In genomic region chr9:136245194-136246150, GRCh38 we compare ENCODE assay signal across 8 cellular contexts. TPM values are rescaled to one million over a fixed set of nuclear protein-coding genes. Genes with fewer than 3 reads are reported as not detected.
DNase-seq lines count a peak whose midpoint lies in the region; ATAC-seq and TF ChIP-seq lines count a peak whose summit lies in the region.

Gene QSOX2 (minus strand): TSS chr9:136245812. CDS start chr9:136245803, 9 bp downstream.

- H3K36me3 ChIP-seq in GM23338 (ENCODE audit: insufficient read depth) (no peaks in the 10 kb centered on the region), parathyroid adenoma (ENCODE audit: control insufficient read depth, insufficient read depth, low read length) (no peaks in the 10 kb centered on the region), thyroid gland (no peaks in the 10 kb centered on the region)

- H2AFZ ChIP-seq in GM23338 (peak within 1 kb of the TSS; percentile 49; the same call in 1 of the 2 replicates), parathyroid adenoma (peak within 1 kb of the TSS; percentile 46)

- peak; percentile 40 to 47 for TF ChIP-seq POLR2A in thyroid gland (IDR thresholded peaks at IDR 0.05)

- H3K27me3 ChIP-seq in GM23338 (ENCODE audit: insufficient read depth) (0 out of 2 replicates have a peak, but pooled peaks cover 8% of the 10 kb centered on the region), parathyroid adenoma (ENCODE audit: control insufficient read depth, insufficient read depth, low read length) (no peaks in the 10 kb centered on the region), thyroid gland (no peaks in the 10 kb centered on the region)

- POLR2A ChIA-PET in activated naive CD8-positive, alpha-beta T cell treated with anti-CD3 and anti-CD28 coated beads, Interleukin-2, amount 10 ng/mL, durations not matched to agents 7 days and 5 days (lab: Charles Lee): interaction anchor here (0.7 kb wide), 1 partner anchor 23 kb away, joined by 3 read pairs; no protein-coding TSS in a partner anchor

- H3K4me3 ChIP-seq in GM23338 (peak within 1 kb of the TSS; percentile 84), parathyroid adenoma (ENCODE audit: low read depth, low read length) (peak within 1 kb of the TSS; percentile 57), thyroid gland (replicated peaks in 1 of 3) (peak within 1 kb of the TSS; percentile 9 to 66 (median 49))

- 0 out of 2 replicates have a peak, but pooled peaks cover 5% of the 10 kb centered on the region for H3F3A ChIP-seq in GM23338 (replicated peaks; ENCODE audit: low read depth)

- H3K27me3 Mint-ChIP-seq in GM23338 (ENCODE audit: insufficient read depth, low read depth, poor library complexity): peaks cover 27% of the 10 kb centered on the region
- peaks cover 3% of the 10 kb centered on the region for H3K27me3 Mint-ChIP-seq in activated naive CD8-positive, alpha-beta T cell treated with anti-CD3 and anti-CD28 coated beads, Interleukin-2, amount 10 ng/mL, durations not matched to agents 7 days and 5 days

- DNase-seq in DMS 273 treated with DMSO at 0.1 percent for 48 hours (lab: John Stamatoyannopoulos, UW): peak; percentile 12
- peak; percentile 85 for DNase-seq in GM23338 (ENCODE audit: low spot score)
- DNase-seq in MV-4-11 (lab: John Stamatoyannopoulos, UW): peak; percentile 43
- peak; percentile 79 for DNase-seq in T follicular helper cell (ENCODE audit: low read depth)
- peak; percentile 91 for DNase-seq in activated naive CD8-positive, alpha-beta T cell treated with anti-CD3 and anti-CD28 coated beads, Interleukin-2, amount 10 ng/mL, durations not matched to agents 7 days and 5 days
- peak; percentile 90 for DNase-seq in Right ventricle myocardium superior
- DNase-seq in thyroid gland: peak; percentile 73 to 79

- peaks cover 21% of the 10 kb centered on the region for H3K4me1 ChIP-seq in GM23338 (ENCODE audit: insufficient read depth)
- peaks cover 12% of the 10 kb centered on the region for H3K4me1 ChIP-seq in parathyroid adenoma
- peaks cover 28 to 47% of the 10 kb centered on the region in 2 donors for H3K4me1 ChIP-seq in thyroid gland

- intact Hi-C loops in Right ventricle myocardium superior (cut with DNase I) (no loop called here), thyroid gland (cut with DNase I) (loop anchor here (10.0 kb wide), 1 partner anchor 281 kb away; the partner anchor contains the start of gene UBAC1)

- 0 to 5% methylated on average over 7 to 8 of the region's 113 CpGs for WGBS in thyroid gland, 2 donors

- TF ChIP-seq CTCF in GM23338 (conservative IDR thresholded peaks at IDR 0.05; ENCODE audit: low read depth in 2 of 2) (no peak), parathyroid adenoma (IDR thresholded peaks at IDR 0.05) (no peak), thyroid gland (IDR thresholded peaks at IDR 0.05) (no peak)

- peaks cover 44% of the 10 kb centered on the region for H3K4me1 Mint-ChIP-seq in GM23338
- peaks cover 26% of the 10 kb centered on the region for H3K4me1 Mint-ChIP-seq in activated naive CD8-positive, alpha-beta T cell treated with anti-CD3 and anti-CD28 coated beads, Interleukin-2, amount 10 ng/mL, durations not matched to agents 7 days and 5 days

- H3K9me2 ChIP-seq in GM23338 (ENCODE audit: insufficient read depth): no peaks in the 10 kb centered on the region

- peaks cover 46% of the 10 kb centered on the region for H3K79me2 ChIP-seq in GM23338 (replicated peaks; ENCODE audit: insufficient read depth)
- peaks cover 22% of the 10 kb centered on the region for H3K79me2 ChIP-seq in parathyroid adenoma

- ATAC-seq in GM23338 (peak; percentile 59), Right ventricle myocardium superior (ENCODE audit: poor library complexity) (peak; percentile 94)
- ATAC-seq in activated naive CD8-positive, alpha-beta T cell treated with anti-CD3 and anti-CD28 coated beads, Interleukin-2, amount 10 ng/mL, durations not matched to agents 7 days and 5 days (ENCODE audit: low read depth): peak; percentile 68

- H3K36me3 Mint-ChIP-seq in GM23338 (ENCODE audit: low read depth): no peaks in the 10 kb centered on the region
- H3K36me3 Mint-ChIP-seq in activated naive CD8-positive, alpha-beta T cell treated with anti-CD3 and anti-CD28 coated beads, Interleukin-2, amount 10 ng/mL, durations not matched to agents 7 days and 5 days: no peaks in the 10 kb centered on the region

- no peaks in the 10 kb centered on the region for H3K9me3 Mint-ChIP-seq in GM23338
- H3K9me3 Mint-ChIP-seq in activated naive CD8-positive, alpha-beta T cell treated with anti-CD3 and anti-CD28 coated beads, Interleukin-2, amount 10 ng/mL, durations not matched to agents 7 days and 5 days: no peaks in the 10 kb centered on the region

- peaks cover 33% of the 10 kb centered on the region for H4K20me1 ChIP-seq in GM23338 (replicated peaks; ENCODE audit: insufficient read depth)

- H3K4me3 Mint-ChIP-seq in GM23338: peak within 1 kb of the TSS; percentile 87
- peak within 1 kb of the TSS; percentile 91 for H3K4me3 Mint-ChIP-seq in activated naive CD8-positive, alpha-beta T cell treated with anti-CD3 and anti-CD28 coated beads, Interleukin-2, amount 10 ng/mL, durations not matched to agents 7 days and 5 days

- H3K27ac Mint-ChIP-seq in GM23338: peak within 1 kb of the TSS; percentile 41
- peak within 1 kb of the TSS; percentile 80 for H3K27ac Mint-ChIP-seq in activated naive CD8-positive, alpha-beta T cell treated with anti-CD3 and anti-CD28 coated beads, Interleukin-2, amount 10 ng/mL, durations not matched to agents 7 days and 5 days

- H3K27ac ChIP-seq in GM23338 (ENCODE audit: low read depth): no peak within 1 kb of the TSS
- H3K27ac ChIP-seq in parathyroid adenoma: no peak within 1 kb of the TSS
- H3K27ac ChIP-seq in thyroid gland: no peak within 1 kb of the TSS

- H3K4me2 ChIP-seq in GM23338 (peak within 1 kb of the TSS; percentile 99), parathyroid adenoma (ENCODE audit: low read length) (peak within 1 kb of the TSS; percentile 70)

- H3K9ac ChIP-seq in parathyroid adenoma: no peak within 1 kb of the TSS

- H3K9me3 ChIP-seq in parathyroid adenoma (ENCODE audit: control insufficient read depth, low read length) (no peaks in the 10 kb centered on the region), thyroid gland (no peaks in the 10 kb centered on the region)

TF ChIP-seq in GM23338, 12 proteins besides CTCF, POLR2A, EP300 and RAD21:
- TF ChIP-seq CREB1 (CRISPR knock-in tag; IDR thresholded peaks at IDR 0.05; ENCODE audit: low read depth): no peak
- TF ChIP-seq EZH2 (IDR thresholded peaks at IDR 0.05; ENCODE audit: low read depth, unreplicated experiment): no peak
- TF ChIP-seq ZNF331 (CRISPR knock-in tag; IDR thresholded peaks at IDR 0.05; ENCODE audit: low read depth): no peak
- peak; percentile 64 for TF ChIP-seq REST (IDR thresholded peaks at IDR 0.05; ENCODE audit: unreplicated experiment)
- no peak for TF ChIP-seq STAT1 (IDR thresholded peaks at IDR 0.05; ENCODE audit: unreplicated experiment)
- TF ChIP-seq POLR2AphosphoS5 (IDR thresholded peaks at IDR 0.05; ENCODE audit: low read depth): peak; percentile 45; the same call in 1 of the 2 replicates

RNA-seq across cellular contexts. Expression of gene QSOX2, which starts in this region (rescaled TPM):
- 25.5 and 29.2 TPM in 2 replicates for total RNA-seq in GM23338 (2014; rRNA removed; shearing (Covaris generic))
- polyA plus RNA-seq in GM23338 (2016; fragmentation: Nextera tagmentation; extraction: Ambion mirVana): 9.2 and 10.5 TPM in 2 replicates
- total RNA-seq in activated naive CD8-positive, alpha-beta T cell treated with anti-CD3 and anti-CD28 coated beads, Interleukin-2, amount 10 ng/mL, durations not matched to agents 7 days and 5 days: 10 to 100 TPM; 12.4 to 12.8 TPM
- total RNA-seq in Right ventricle myocardium superior (7.7 TPM), thyroid gland (10 to 100 TPM in 3 of 4 donors, 1 to 10 TPM in 1; 8.9 to 19.1 (median 11.2) TPM)

Comparison
In these comparisons a context has a peak if more than half of its experiments do, and no peak if none do; other contexts are left out.
1. DNase-seq: peak in every context shown above with its lines; median percentile 91 in activated naive CD8-positive, alpha-beta T cell treated with anti-CD3 and anti-CD28 coated beads, Interleukin-2, amount 10 ng/mL, durations not matched to agents 7 days and 5 days; 90 in Right ventricle myocardium superior; 85 in GM23338; 79 in T follicular helper cell; 76 in thyroid gland; 43 in MV-4-11; 12 in DMS 273 treated with DMSO at 0.1 percent for 48 hours.